Comparison of ENCODE assay signal across 17 cellular contexts in genomic region chr6:110310861-110311446, GRCh38. TPM values are rescaled to one million over a fixed set of nuclear protein-coding genes. Genes with fewer than 3 reads are reported as not detected.
"Had no signal": no experiment of that assay in that cellular context is flagged by ENCODE, and none has a peak within 500 bp of the region (broad histone marks: within the 10 kb centered on the region; RNA-seq: fewer than 3 reads in every experiment).

No MANE protein-coding gene starts in this region.

- H3K36me3 Mint-ChIP-seq: activated CD8-positive, alpha-beta memory T cell treated with anti-CD3 and anti-CD28 coated beads, Interleukin-2, amount 10 ng/mL, durations not matched to agents 7 days and 5 days; activated naive CD4-positive, alpha-beta T cell treated with anti-CD3 and anti-CD28 coated beads, Interleukin-2, amount 50 U/mL, for 72 hours had no signal

- H3K9me3 Mint-ChIP-seq: activated naive CD4-positive, alpha-beta T cell treated with anti-CD3 and anti-CD28 coated beads, Interleukin-2, amount 50 U/mL, for 72 hours had no signal

- H3K27me3 Mint-ChIP-seq: type B pancreatic cell had no signal

- DNase-seq: activated CD4-positive, alpha-beta T cell treated with anti-CD3 and anti-CD28 coated beads, Interleukin-2, amount 50 U/mL, for 48 hours; activated CD8-positive, alpha-beta memory T cell treated with anti-CD3 and anti-CD28 coated beads, Interleukin-2, amount 10 ng/mL, durations not matched to agents 7 days and 5 days; activated effector memory CD4-positive, alpha-beta T cell treated with Interleukin-2 at 50 U/mL for 16 hours; activated T-cell treated with anti-CD3 and anti-CD28 coated beads, Interleukin-2, amount 50 U/mL, for 24 hours; amniotic stem cell; body of pancreas; central memory CD4-positive, alpha-beta T cell; cortex of kidney; effector CD8-positive, alpha-beta T cell; heart left ventricle; stimulated activated CD4-positive, alpha-beta T cell treated with anti-CD3 and anti-CD28 coated beads, Interleukin-12 subunit alpha, Interleukin-12 subunit beta, amount 100 ng/mL, for 4 hours; stimulated activated naive CD4-positive, alpha-beta T cell had no signal

- H3K4me1 Mint-ChIP-seq: nephron had no signal

- FAIRE-seq: frontal cortex, TTC549 had no signal

- H3K27ac Mint-ChIP-seq: activated CD8-positive, alpha-beta memory T cell treated with anti-CD3 and anti-CD28 coated beads, Interleukin-2, amount 10 ng/mL, durations not matched to agents 7 days and 5 days; activated naive CD4-positive, alpha-beta T cell treated with anti-CD3 and anti-CD28 coated beads, Interleukin-2, amount 50 U/mL, for 72 hours; activated T-cell treated with anti-CD3 and anti-CD28 coated beads, Interleukin-2, amount 50 U/mL, for 24 hours; nephron; type B pancreatic cell had no signal

- H3K27ac ChIP-seq: body of pancreas, heart left ventricle had no signal

- H3K9me3 ChIP-seq: body of pancreas had no signal

- H3K27me3 ChIP-seq: body of pancreas, heart left ventricle had no signal

- H3K4me3 ChIP-seq: body of pancreas, heart left ventricle had no signal

- H3K4me3 Mint-ChIP-seq: activated CD8-positive, alpha-beta memory T cell treated with anti-CD3 and anti-CD28 coated beads, Interleukin-2, amount 10 ng/mL, durations not matched to agents 7 days and 5 days; activated T-cell treated with anti-CD3 and anti-CD28 coated beads, Interleukin-2, amount 50 U/mL, for 24 hours; nephron; type B pancreatic cell had no signal

- H3K36me3 ChIP-seq: heart left ventricle had no signal

- ATAC-seq: activated CD8-positive, alpha-beta memory T cell treated with anti-CD3 and anti-CD28 coated beads, Interleukin-2, amount 10 ng/mL, durations not matched to agents 7 days and 5 days; activated naive CD4-positive, alpha-beta T cell treated with anti-CD3 and anti-CD28 coated beads, Interleukin-2, amount 50 U/mL, for 72 hours; body of pancreas; heart left ventricle had no signal

- H3K4me1 ChIP-seq: body of pancreas, heart left ventricle had no signal

RNA-seq across cellular contexts. Expression of gene METTL24, which starts 47.2 kb away (rescaled TPM):
- total RNA-seq: activated CD8-positive, alpha-beta memory T cell treated with anti-CD3 and anti-CD28 coated beads, Interleukin-2, amount 10 ng/mL, durations not matched to agents 7 days and 5 days; activated naive CD4-positive, alpha-beta T cell treated with anti-CD3 and anti-CD28 coated beads, Interleukin-2, amount 50 U/mL, for 72 hours had no signal
- polyA plus RNA-seq: heart left ventricle had no signal
